9 cellular contexts compared by ENCODE assay signal in genomic region chr10:61452655-61453641, GRCh38. TPM values are rescaled to one million over a fixed set of nuclear protein-coding genes. Genes with fewer than 3 reads are reported as not detected.
DNase-seq lines count a peak whose midpoint lies in the region; ATAC-seq, FAIRE-seq and TF ChIP-seq lines count a peak whose summit lies in the region.
"Had no signal": no experiment of that assay in that cellular context is flagged by ENCODE, and none has a peak within 500 bp of the region (broad histone marks: within the 10 kb centered on the region; RNA-seq: fewer than 3 reads in every experiment).

Gene TMEM26, minus strand, starts transcription at chr10:61453381. Its CDS starts 300 bp downstream, at chr10:61453081.

- no peak within 1 kb of the TSS for H2AFZ ChIP-seq in HepG2 (ENCODE audit: low read length)

- intact Hi-C loops in HepG2 (cut with micrococcal nuclease; ENCODE audit: unreplicated experiment), result no loop called here

- no peak within 1 kb of the TSS for H3K9ac ChIP-seq in HepG2 (ENCODE audit: insufficient read depth, low read depth, low read length)

- no peak for TF ChIP-seq CTCF in HepG2 (CRISPR knock-in tag; IDR thresholded peaks at IDR 0.05)
- no peak for TF ChIP-seq CTCF in suprapubic skin (IDR thresholded peaks at IDR 0.05)

- peak within 1 kb of the TSS; percentile 18; the same call in 1 of the 2 replicates for H3K4me2 ChIP-seq in HepG2 (ENCODE audit: low read depth, low read length)

- no peak for TF ChIP-seq RAD21 in HepG2 (CRISPR knock-in tag; IDR thresholded peaks at IDR 0.05)

- H3K4me1 ChIP-seq in HepG2 (ENCODE audit: insufficient read depth, low read length) (no peaks in the 10 kb centered on the region), suprapubic skin (peaks cover 17% of the 10 kb centered on the region)

- H3K79me2 ChIP-seq in HepG2 (ENCODE audit: insufficient read depth, low read length), result no peaks in the 10 kb centered on the region

- H3K36me3 ChIP-seq in MG63 (no peaks in the 10 kb centered on the region), HepG2 (replicated peaks in 1 of 2; ENCODE audit: control insufficient read depth in 1 of 2, insufficient read depth in 2 of 2, low read length in 2 of 2) (no peaks in the 10 kb centered on the region), suprapubic skin (no peaks in the 10 kb centered on the region)

- FAIRE-seq in HepG2 (lab: Jason Lieb, UNC), result no peak

- WGBS in HepG2 (ENCODE audit: low lambda C conversion rate), result 43% methylated on average over 14 of the region's 58 CpGs
- 14% methylated on average over 29 of the region's 58 CpGs for WGBS in suprapubic skin

- in situ Hi-C loops in HepG2 (cut with HindIII; ENCODE audit: extremely low pct_ligation_motif_present, low pct_unique_long_range_greater_than_20kb), result no loop called here

- peak; percentile 21 for DNase-seq in MG63
- peak; percentile 30 for DNase-seq in dermis blood vessel endothelial cell
- no peak for DNase-seq in HepG2 (ENCODE audit: low spot score)
- DNase-seq in suprapubic skin (ENCODE audit: low spot score in 2 of 2), result peak in 1 of 2 donors; percentile 52
- DNase-seq in NCI-H2196 treated with DMSO at 0.1 percent for 48 hours (lab: John Stamatoyannopoulos, UW; ENCODE audit: unreplicated experiment), result no peak
- no peak for DNase-seq in NCI-H146 (lab: John Stamatoyannopoulos, UW)
- DNase-seq in NCI-H1694 treated with DMSO at 0.1 percent for 48 hours (lab: John Stamatoyannopoulos, UW), result no peak

- POLR2A ChIA-PET in HepG2 (lab: Yijun Ruan, JAX), result no interaction called here

- H3K4me3 ChIP-seq in MG63 (peak within 1 kb of the TSS; percentile 45), HepG2 (replicated peaks in 1 of 3; ENCODE audit: insufficient read depth in 1 of 3, low read depth in 2 of 3, low read length in 3 of 3) (no peak within 1 kb of the TSS), suprapubic skin (peak within 1 kb of the TSS; percentile 43)

- H3K27me3 ChIP-seq in MG63, result no peaks in the 10 kb centered on the region
- H3K27me3 ChIP-seq in HepG2 (ENCODE audit: control insufficient read depth in 1 of 2, insufficient read depth in 2 of 2, low read length in 2 of 2), result peaks cover 1 to 24% of the 10 kb centered on the region in 2 experiments; a peak in 4 of 5 replicates
- H3K27me3 ChIP-seq in suprapubic skin, result peaks cover 23% of the 10 kb centered on the region

- H3K9me3 ChIP-seq in MG63 (no peaks in the 10 kb centered on the region), HepG2 (ENCODE audit: low read length) (no peaks in the 10 kb centered on the region), suprapubic skin (no peaks in the 10 kb centered on the region)

- CTCF ChIA-PET in HepG2 (lab: Yijun Ruan, JAX; ENCODE audit: low intra/inter-chr PET ratio, low total read pairs), result no interaction called here

- TF ChIP-seq POLR2A in HepG2 (IDR thresholded peaks at IDR 0.05; ENCODE audit: insufficient read depth in 1 of 2, low read depth in 2 of 2, low read length in 2 of 2) (no peak), suprapubic skin (IDR thresholded peaks at IDR 0.05) (no peak)

- no TSS peak for BruUV-seq in HepG2 (replicated peaks; lab: Mats Ljungman, UMichigan)

- no peak for TF ChIP-seq EP300 in HepG2 (IDR thresholded peaks at IDR 0.05; ENCODE audit: low read depth in 2 of 2, low read length in 2 of 2)
- TF ChIP-seq EP300 in HepG2 (CRISPR knock-in tag; IDR thresholded peaks at IDR 0.05; ENCODE audit: borderline replicate concordance), result no peak
- TF ChIP-seq EP300 in suprapubic skin (IDR thresholded peaks at IDR 0.05), result no peak

- H3K27ac ChIP-seq in HepG2 (ENCODE audit: extremely low read length, insufficient read depth, low read length) (no peak within 1 kb of the TSS), suprapubic skin (no peak within 1 kb of the TSS)

- no peak for ATAC-seq in HepG2
- no peak for ATAC-seq in GM18519 (IDR thresholded peaks at IDR 0.05; ENCODE audit: low FRiP score, unreplicated experiment)

- no peaks in the 10 kb centered on the region for H4K20me1 ChIP-seq in HepG2 (ENCODE audit: insufficient read depth, low read length)

TF ChIP-seq in HepG2, 621 proteins besides CTCF, POLR2A, EP300 and RAD21:
- TF ChIP-seq MAX (IDR thresholded peaks at IDR 0.05), result no peak
- TF ChIP-seq ZNF589 (CRISPR knock-in tag; conservative IDR thresholded peaks at IDR 0.05), result no peak
- no peak for TF ChIP-seq ZFP62 (CRISPR knock-in tag; IDR thresholded peaks at IDR 0.05)

RNA-seq across cellular contexts. Expression of gene TMEM26, which starts in this region (rescaled TPM):
- total RNA-seq in MG63 (2014; rRNA removed; shearing (Covaris generic); ENCODE audit: low replicate concordance), result 0.25 TPM in 1 of 2 replicates, not detected in the other
- total RNA-seq in dermis blood vessel endothelial cell, result not detected in 2 replicates
- total RNA-seq in HepG2 (2016; rRNA removed; fragmentation: Illumina TruSeq; extraction: Trizol), result not detected in 2 replicates
- not detected in 2 replicates for total RNA-seq in HepG2 (2016; cell fraction: cytosol; rRNA removed; fragmentation: Illumina TruSeq; extraction: Trizol; ENCODE audit: low read depth)
- not detected in 2 replicates for total RNA-seq in HepG2 (2016; cell fraction: insoluble cytoplasmic fraction; rRNA removed; fragmentation: Illumina TruSeq; extraction: Trizol)
- total RNA-seq in HepG2 (2016; cell fraction: membrane; rRNA removed; fragmentation: Illumina TruSeq; extraction: Trizol), result not detected in 2 replicates
- total RNA-seq in HepG2 (2016; cell fraction: nucleus; rRNA removed; fragmentation: Illumina TruSeq; extraction: Trizol), result not detected in 2 replicates
- not detected in 2 replicates for polyA plus RNA-seq in HepG2 (2011; rRNA removed)
- not detected in 2 replicates for polyA plus RNA-seq in HepG2 (2011; cell fraction: cytosol; rRNA removed)
- polyA plus RNA-seq in HepG2 (2011; cell fraction: nucleus; rRNA removed), result not detected in 2 replicates
- not detected in 2 replicates for polyA plus RNA-seq in HepG2 (2012)
- not detected in 2 replicates for polyA plus RNA-seq in HepG2 (2016; cell fraction: cytosol; fragmentation: Illumina TruSeq; extraction: Trizol; ENCODE audit: low read depth)
- not detected in 2 replicates for polyA plus RNA-seq in HepG2 (2016; cell fraction: insoluble cytoplasmic fraction; fragmentation: Illumina TruSeq; extraction: Trizol; ENCODE audit: low read depth)
- not detected in 2 replicates for polyA plus RNA-seq in HepG2 (2016; cell fraction: membrane; fragmentation: Illumina TruSeq; extraction: Trizol; ENCODE audit: low read depth)
- polyA plus RNA-seq in HepG2 (2016; cell fraction: nucleus; fragmentation: Illumina TruSeq; extraction: Trizol; ENCODE audit: insufficient read depth, low read depth), result not detected in 2 replicates
- polyA minus RNA-seq in HepG2 (2011; rRNA and poly(A)+ RNA removed; ENCODE audit: low replicate concordance), result not detected in 2 replicates
- polyA minus RNA-seq in HepG2 (2011; cell fraction: cytosol; rRNA and poly(A)+ RNA removed), result not detected in 2 replicates
- not detected in 2 replicates for polyA minus RNA-seq in HepG2 (2011; cell fraction: nucleus; rRNA and poly(A)+ RNA removed)
- total RNA-seq in suprapubic skin, result not detected
- polyA plus RNA-seq: IgD-negative memory B cell had no signal

Comparison
In these comparisons a context has a peak if more than half of its experiments do, and no peak if none do; other contexts are left out.
1. Peak in DNase-seq and H3K4me3 ChIP-seq in MG63; RNA of the gene not detected or under 1 TPM.
2. Peak in DNase-seq in dermis blood vessel endothelial cell; RNA of the gene not detected or under 1 TPM.